18 cellular contexts compared by ENCODE assay signal in genomic region chr22:49957826-49958461, GRCh38. TPM values are rescaled to one million over a fixed set of nuclear protein-coding genes. Genes with fewer than 3 reads are reported as not detected.
A peak's percentile ranks its signal among the peaks of the same experiment; 100 is the strongest.
DNase-seq lines count a peak whose midpoint lies in the region; ATAC-seq, FAIRE-seq and TF ChIP-seq lines count a peak whose summit lies in the region.
"Had no signal": no experiment of that assay in that cellular context is flagged by ENCODE, and none has a peak within 500 bp of the region (broad histone marks: within the 10 kb centered on the region; RNA-seq: fewer than 3 reads in every experiment).

No MANE protein-coding gene starts in this region.

- H3K36me3 ChIP-seq in HEK293 (ENCODE audit: control insufficient read depth in 2 of 2, insufficient read depth in 1 of 2, low read length in 2 of 2) (peaks cover 0 to 14% of the 10 kb centered on the region in 2 experiments; a peak in 2 of 3 replicates), gastrocnemius medialis (peaks cover 0 to 9% of the 10 kb centered on the region in 2 donors), H7 (replicated peaks; ENCODE audit: control insufficient read depth, insufficient read depth, low read length) (peaks cover under 1% of the 10 kb centered on the region)
- H3K36me3 ChIP-seq: breast epithelium had no signal

- H3K9me3 ChIP-seq in HEK293 (ENCODE audit: control insufficient read depth, insufficient read depth, low read depth, low read length) (no peaks in the 10 kb centered on the region), gastrocnemius medialis (no peaks in the 10 kb centered on the region)
- H3K9me3 ChIP-seq: breast epithelium, SJCRH30 had no signal

- H3K9me3 Mint-ChIP-seq in activated T-helper 2 cell treated with anti-CD3 and anti-CD28 coated beads, Interferon-gamma antibody, Interleukin-2, Interleukin-4, amounts not matched to agents 10 μg/mL and 5 μg/mL and 100 μg/mL, durations not matched to agents 14 hours and 24 hours and 36 hours = no peaks in the 10 kb centered on the region

- TF ChIP-seq CTCF in HEK293 (tag by site-specific recombination; IDR thresholded peaks at IDR 0.05) (no peak), gastrocnemius medialis (IDR thresholded peaks at IDR 0.05 in 4 of 5, conservative IDR thresholded peaks at IDR 0.05 in 1 of 5) (no peak)

- no peak overlapping the region for H3K4me3 ChIP-seq in HEK293 (ENCODE audit: low read depth, low read length)
- no peak overlapping the region for H3K4me3 ChIP-seq in gastrocnemius medialis
- H3K4me3 ChIP-seq in H7 (ENCODE audit: insufficient read depth, low read depth, low read length) = no peak overlapping the region
- H3K4me3 ChIP-seq: breast epithelium, SJCRH30 had no signal

- no peaks in the 10 kb centered on the region for H3K27me3 ChIP-seq in gastrocnemius medialis
- peaks cover 5% of the 10 kb centered on the region; the same call in 1 of the 2 replicates for H3K27me3 ChIP-seq in H7 (ENCODE audit: control insufficient read depth, insufficient read depth, low read length)
- H3K27me3 ChIP-seq: breast epithelium, SJCRH30 had no signal

- intact Hi-C loops in activated T-helper 2 cell treated with anti-CD3 and anti-CD28 coated beads, Interferon-gamma antibody, Interleukin-2, Interleukin-4, amounts not matched to agents 10 μg/mL and 5 μg/mL and 100 μg/mL, durations not matched to agents 14 hours and 24 hours and 36 hours (cut with micrococcal nuclease) = no loop called here
- intact Hi-C loops in left colon (cut with DNase I, micrococcal nuclease) (no loop called here), gastrocnemius medialis (cut with DNase I; ENCODE audit: low total_unique reads) (no loop called here)

- peak overlapping the region; percentile 87 for H3K4me3 Mint-ChIP-seq in activated T-helper 2 cell treated with anti-CD3 and anti-CD28 coated beads, Interferon-gamma antibody, Interleukin-2, Interleukin-4, amounts not matched to agents 10 μg/mL and 5 μg/mL and 100 μg/mL, durations not matched to agents 14 hours and 24 hours and 36 hours (ENCODE audit: low read depth)

- H3K27me3 Mint-ChIP-seq in activated T-helper 2 cell treated with anti-CD3 and anti-CD28 coated beads, Interferon-gamma antibody, Interleukin-2, Interleukin-4, amounts not matched to agents 10 μg/mL and 5 μg/mL and 100 μg/mL, durations not matched to agents 14 hours and 24 hours and 36 hours (ENCODE audit: low read depth) = no peaks in the 10 kb centered on the region

- peak overlapping the region; percentile 49 for H3K27ac Mint-ChIP-seq in activated T-helper 2 cell treated with anti-CD3 and anti-CD28 coated beads, Interferon-gamma antibody, Interleukin-2, Interleukin-4, amounts not matched to agents 10 μg/mL and 5 μg/mL and 100 μg/mL, durations not matched to agents 14 hours and 24 hours and 36 hours

- CTCF ChIA-PET in HEK293 (lab: Yijun Ruan, JAX) = interaction anchor here (1.5 kb wide), 1 partner anchor 72 kb away, joined by 7 read pairs; no protein-coding TSS in a partner anchor

- H3K36me3 Mint-ChIP-seq in activated T-helper 2 cell treated with anti-CD3 and anti-CD28 coated beads, Interferon-gamma antibody, Interleukin-2, Interleukin-4, amounts not matched to agents 10 μg/mL and 5 μg/mL and 100 μg/mL, durations not matched to agents 14 hours and 24 hours and 36 hours (ENCODE audit: low read depth) = peaks cover 14% of the 10 kb centered on the region

- H3K4me1 ChIP-seq in HEK293 (ENCODE audit: control insufficient read depth, insufficient read depth, low read length) (peaks cover 9% of the 10 kb centered on the region), gastrocnemius medialis (peaks cover 40 to 42% of the 10 kb centered on the region in 2 donors)

- H3K27ac ChIP-seq in HEK293 (ENCODE audit: extremely low read depth, low read depth, low read length) (no peak overlapping the region), gastrocnemius medialis (peak overlapping the region in 3 of 4 donors; percentile 90 to 99 (median 98))
- H3K27ac ChIP-seq: KMS-11, SJCRH30 had no signal

- no peak for TF ChIP-seq POLR2A in gastrocnemius medialis (IDR thresholded peaks at IDR 0.05)

- no peak for DNase-seq in activated T-helper 2 cell treated with anti-CD3 and anti-CD28 coated beads, Interferon-gamma antibody, Interleukin-2, Interleukin-4, amounts not matched to agents 10 μg/mL and 5 μg/mL and 100 μg/mL, durations not matched to agents 14 hours and 24 hours and 36 hours (ENCODE audit: low spot score)
- DNase-seq in left colon = peak; percentile 42 to 49
- DNase-seq in gastrocnemius medialis = peak in 1 of 2 donors; percentile 14
- DNase-seq in OCI-M1 (lab: John Stamatoyannopoulos, UW) = no peak
- DNase-seq in medulla oblongata (ENCODE audit: extremely low spot score) = no peak
- no peak for DNase-seq in frontal cortex (ENCODE audit: low spot score in 2 of 2)
- DNase-seq in H7 = no peak
- DNase-seq: activated CD8-positive, alpha-beta T cell treated with anti-CD3 and anti-CD28 coated beads, Interleukin-2, amount 10 ng/mL, durations not matched to agents 7 days and 5 days; activated gamma-delta T cell; foreskin fibroblast; NCI-H1417; SJCRH30 had no signal

- peaks cover 6% of the 10 kb centered on the region for H3K4me1 Mint-ChIP-seq in activated T-helper 2 cell treated with anti-CD3 and anti-CD28 coated beads, Interferon-gamma antibody, Interleukin-2, Interleukin-4, amounts not matched to agents 10 μg/mL and 5 μg/mL and 100 μg/mL, durations not matched to agents 14 hours and 24 hours and 36 hours (ENCODE audit: low read depth)

- no peak for FAIRE-seq in frontal cortex (lab: Jason Lieb, UNC)

- in situ Hi-C loops in gastrocnemius medialis (cut with MboI; ENCODE audit: low sequenced_read_pairs in 4 of 4) = no loop called here

- ATAC-seq in left colon (no peak), gastrocnemius medialis (no peak)
- ATAC-seq: activated CD8-positive, alpha-beta T cell treated with anti-CD3 and anti-CD28 coated beads, Interleukin-2, amount 10 ng/mL, durations not matched to agents 7 days and 5 days had no signal

- POLR2A ChIA-PET in HEK293 (lab: Yijun Ruan, JAX) = no interaction called here

TF ChIP-seq in HEK293, 187 proteins besides CTCF, POLR2A, EP300 and RAD21 (continues in another document):
- TF ChIP-seq PBX3 (CRISPR knock-in tag; IDR thresholded peaks at IDR 0.05) (no peak), ZNF692 (tag by site-specific recombination; IDR thresholded peaks at IDR 0.05) (peak; percentile 39; the same call in 1 of the 2 replicates), ZNF48 (tag by site-specific recombination; IDR thresholded peaks at IDR 0.05) (no peak), GLIS1 (tag by site-specific recombination; IDR thresholded peaks at IDR 0.05) (peak; percentile 39; the same call in 1 of the 2 replicates), ZNF664 (tag by site-specific recombination; IDR thresholded peaks at IDR 0.05) (no peak)

RNA-seq across cellular contexts. Expression of gene PIM3, which starts 2.6 kb away (rescaled TPM):
- 215 TPM in 2 replicates for total RNA-seq in activated T-helper 2 cell treated with anti-CD3 and anti-CD28 coated beads, Interferon-gamma antibody, Interleukin-2, Interleukin-4, amounts not matched to agents 10 μg/mL and 5 μg/mL and 100 μg/mL, durations not matched to agents 14 hours and 24 hours and 36 hours
- 100 to 1,000 TPM in 1 of 2 donors, 10 to 100 TPM in 1; 45.6 to 201 TPM for total RNA-seq in left colon
- total RNA-seq in gastrocnemius medialis = 100 to 1,000 TPM; 165 to 327 (median 188) TPM
- total RNA-seq in frontal cortex = 16.3 TPM
- total RNA-seq in H7 (2014; rRNA removed; shearing (Covaris generic)) = 71.2 and 79.7 TPM in 2 replicates

RNA-seq across cellular contexts. Expression of gene CRELD2, which starts 39.5 kb away (rescaled TPM):
- total RNA-seq in activated T-helper 2 cell treated with anti-CD3 and anti-CD28 coated beads, Interferon-gamma antibody, Interleukin-2, Interleukin-4, amounts not matched to agents 10 μg/mL and 5 μg/mL and 100 μg/mL, durations not matched to agents 14 hours and 24 hours and 36 hours = 49.9 and 52.9 TPM in 2 replicates
- 10 to 100 TPM; 36.7 to 53.8 TPM for total RNA-seq in left colon
- 10 to 100 TPM in 3 of 4 donors, 1 to 10 TPM in 1; 8.9 to 15.0 (median 13.0) TPM for total RNA-seq in gastrocnemius medialis
- 17.5 TPM for total RNA-seq in frontal cortex
- total RNA-seq in H7 (2014; rRNA removed; shearing (Covaris generic)) = 22.8 and 45.6 TPM in 2 replicates

RNA-seq across cellular contexts. Expression of gene ALG12, which starts 39.7 kb away (rescaled TPM):
- total RNA-seq in activated T-helper 2 cell treated with anti-CD3 and anti-CD28 coated beads, Interferon-gamma antibody, Interleukin-2, Interleukin-4, amounts not matched to agents 10 μg/mL and 5 μg/mL and 100 μg/mL, durations not matched to agents 14 hours and 24 hours and 36 hours = 15.5 and 16.5 TPM in 2 replicates
- total RNA-seq in left colon (10 to 100 TPM; 22.8 to 27.9 TPM), gastrocnemius medialis (1 to 10 TPM; 6.4 to 9.6 (median 8.2) TPM), frontal cortex (8.6 TPM)
- total RNA-seq in H7 (2014; rRNA removed; shearing (Covaris generic)) = 28.5 and 32.9 TPM in 2 replicates

RNA-seq across cellular contexts. Expression of gene IL17REL, which starts 54.6 kb away (rescaled TPM):
- total RNA-seq in activated T-helper 2 cell treated with anti-CD3 and anti-CD28 coated beads, Interferon-gamma antibody, Interleukin-2, Interleukin-4, amounts not matched to agents 10 μg/mL and 5 μg/mL and 100 μg/mL, durations not matched to agents 14 hours and 24 hours and 36 hours = not detected in 2 replicates
- total RNA-seq in left colon (under 1 TPM; 0.17 to 0.31 TPM), gastrocnemius medialis (not detected), frontal cortex (under 0.01 TPM)
- total RNA-seq in H7 (2014; rRNA removed; shearing (Covaris generic)) = 0.04 TPM in 1 of 2 replicates, not detected in the other
- total RNA-seq: activated CD8-positive, alpha-beta T cell treated with anti-CD3 and anti-CD28 coated beads, Interleukin-2, amount 10 ng/mL, durations not matched to agents 7 days and 5 days; breast epithelium; mesenteric fat pad; osteocyte; SJCRH30; subcutaneous adipose tissue had no signal

Comparison
In these comparisons a context has a peak if more than half of its experiments do, and no peak if none do; other contexts are left out.
1. DNase-seq: peak in left colon (2 of 2); none in activated T-helper 2 cell treated with anti-CD3 and anti-CD28 coated beads, Interferon-gamma antibody, Interleukin-2, Interleukin-4, amounts not matched to agents 10 μg/mL and 5 μg/mL and 100 μg/mL, durations not matched to agents 14 hours and 24 hours and 36 hours (single experiment), OCI-M1 (single experiment), medulla oblongata (single experiment), frontal cortex (0 of 2) and H7 (single experiment).